1 cellular context compared by ENCODE assay signal in the genomic region with DNA sequence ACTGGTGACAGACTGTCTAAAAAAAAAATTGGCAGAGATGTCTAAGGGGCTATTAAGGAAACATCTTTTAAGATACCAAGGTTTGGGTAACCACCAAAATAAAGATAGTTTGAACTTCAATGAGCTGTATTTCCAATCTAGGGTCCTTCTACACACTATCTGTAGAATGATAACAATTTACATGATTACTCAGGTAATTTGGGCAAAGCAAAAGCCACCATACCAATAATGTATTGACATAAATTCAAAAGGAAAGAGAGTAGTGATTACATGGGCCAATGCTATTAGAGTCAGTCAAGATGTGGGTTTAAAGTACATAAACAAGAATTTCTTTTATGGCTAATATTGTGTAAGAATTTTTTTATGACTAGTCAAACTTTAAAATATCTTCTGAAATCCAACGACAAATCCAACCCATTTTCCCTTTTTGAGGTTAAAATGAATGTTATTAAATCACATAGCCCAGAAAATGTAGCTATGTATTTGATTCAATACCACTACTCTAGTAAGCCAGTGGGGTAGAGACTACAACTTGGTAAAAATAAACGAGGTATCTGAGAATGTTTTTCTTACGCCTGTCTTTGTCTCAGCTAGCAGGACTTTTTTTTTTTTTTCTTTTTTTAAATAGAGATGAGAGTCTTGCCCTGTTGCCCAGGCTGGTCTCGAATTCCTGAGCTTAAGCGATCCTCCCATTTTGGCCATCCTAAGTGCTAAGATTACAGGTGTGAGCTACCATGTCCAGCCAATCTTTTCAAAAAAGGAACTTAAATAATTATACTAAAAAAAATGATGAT.
TF ChIP-seq lines count a peak whose summit lies in the region.

No MANE protein-coding gene starts in this region.

TF ChIP-seq in K562, 482 proteins besides CTCF, POLR2A, EP300 and RAD21 (continued from another document):
- TF ChIP-seq MTA3 (IDR thresholded peaks at IDR 0.05; ENCODE audit: borderline replicate concordance) = no peak
- TF ChIP-seq BRD4 (IDR thresholded peaks at IDR 0.05) = no peak
- no peak for TF ChIP-seq RHOXF2B (CRISPR knock-in tag; conservative IDR thresholded peaks at IDR 0.05)
- TF ChIP-seq, protein P1, sequence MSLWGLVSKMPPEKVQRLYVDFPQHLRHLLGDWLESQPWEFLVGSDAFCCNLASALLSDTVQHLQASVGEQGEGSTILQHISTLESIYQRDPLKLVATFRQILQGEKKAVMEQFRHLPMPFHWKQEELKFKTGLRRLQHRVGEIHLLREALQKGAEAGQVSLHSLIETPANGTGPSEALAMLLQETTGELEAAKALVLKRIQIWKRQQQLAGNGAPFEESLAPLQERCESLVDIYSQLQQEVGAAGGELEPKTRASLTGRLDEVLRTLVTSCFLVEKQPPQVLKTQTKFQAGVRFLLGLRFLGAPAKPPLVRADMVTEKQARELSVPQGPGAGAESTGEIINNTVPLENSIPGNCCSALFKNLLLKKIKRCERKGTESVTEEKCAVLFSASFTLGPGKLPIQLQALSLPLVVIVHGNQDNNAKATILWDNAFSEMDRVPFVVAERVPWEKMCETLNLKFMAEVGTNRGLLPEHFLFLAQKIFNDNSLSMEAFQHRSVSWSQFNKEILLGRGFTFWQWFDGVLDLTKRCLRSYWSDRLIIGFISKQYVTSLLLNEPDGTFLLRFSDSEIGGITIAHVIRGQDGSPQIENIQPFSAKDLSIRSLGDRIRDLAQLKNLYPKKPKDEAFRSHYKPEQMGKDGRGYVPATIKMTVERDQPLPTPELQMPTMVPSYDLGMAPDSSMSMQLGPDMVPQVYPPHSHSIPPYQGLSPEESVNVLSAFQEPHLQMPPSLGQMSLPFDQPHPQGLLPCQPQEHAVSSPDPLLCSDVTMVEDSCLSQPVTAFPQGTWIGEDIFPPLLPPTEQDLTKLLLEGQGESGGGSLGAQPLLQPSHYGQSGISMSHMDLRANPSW (CRISPR knock-in tag; IDR thresholded peaks at IDR 0.05) = no peak
- no peak for TF ChIP-seq HMG20A (CRISPR knock-in tag; conservative IDR thresholded peaks at IDR 0.05)
- TF ChIP-seq SUPT5H (IDR thresholded peaks at IDR 0.05) = 0 out of 2 replicates have a peak, but pooled peaks have one; percentile 43
- TF ChIP-seq SMARCB1 (IDR thresholded peaks at IDR 0.05; ENCODE audit: insufficient read length, low read depth) = no peak
- no peak for TF ChIP-seq ATF1 (CRISPR knock-in tag; IDR thresholded peaks at IDR 0.05)
- no peak for TF ChIP-seq ATF1 (tag; IDR thresholded peaks at IDR 0.05)
- no peak for TF ChIP-seq HDGF (IDR thresholded peaks at IDR 0.05)
- no peak for TF ChIP-seq ZNF699 (CRISPR knock-in tag; IDR thresholded peaks at IDR 0.05; ENCODE audit: insufficient replicate concordance)
- TF ChIP-seq, protein P2, sequence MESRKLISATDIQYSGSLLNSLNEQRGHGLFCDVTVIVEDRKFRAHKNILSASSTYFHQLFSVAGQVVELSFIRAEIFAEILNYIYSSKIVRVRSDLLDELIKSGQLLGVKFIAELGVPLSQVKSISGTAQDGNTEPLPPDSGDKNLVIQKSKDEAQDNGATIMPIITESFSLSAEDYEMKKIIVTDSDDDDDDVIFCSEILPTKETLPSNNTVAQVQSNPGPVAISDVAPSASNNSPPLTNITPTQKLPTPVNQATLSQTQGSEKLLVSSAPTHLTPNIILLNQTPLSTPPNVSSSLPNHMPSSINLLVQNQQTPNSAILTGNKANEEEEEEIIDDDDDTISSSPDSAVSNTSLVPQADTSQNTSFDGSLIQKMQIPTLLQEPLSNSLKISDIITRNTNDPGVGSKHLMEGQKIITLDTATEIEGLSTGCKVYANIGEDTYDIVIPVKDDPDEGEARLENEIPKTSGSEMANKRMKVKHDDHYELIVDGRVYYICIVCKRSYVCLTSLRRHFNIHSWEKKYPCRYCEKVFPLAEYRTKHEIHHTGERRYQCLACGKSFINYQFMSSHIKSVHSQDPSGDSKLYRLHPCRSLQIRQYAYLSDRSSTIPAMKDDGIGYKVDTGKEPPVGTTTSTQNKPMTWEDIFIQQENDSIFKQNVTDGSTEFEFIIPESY (CRISPR knock-in tag; IDR thresholded peaks at IDR 0.05) = no peak
- TF ChIP-seq KDM4B (IDR thresholded peaks at IDR 0.05; ENCODE audit: borderline replicate concordance in 2 of 2, low read depth in 1 of 2) = no peak
- TF ChIP-seq, protein P3, sequence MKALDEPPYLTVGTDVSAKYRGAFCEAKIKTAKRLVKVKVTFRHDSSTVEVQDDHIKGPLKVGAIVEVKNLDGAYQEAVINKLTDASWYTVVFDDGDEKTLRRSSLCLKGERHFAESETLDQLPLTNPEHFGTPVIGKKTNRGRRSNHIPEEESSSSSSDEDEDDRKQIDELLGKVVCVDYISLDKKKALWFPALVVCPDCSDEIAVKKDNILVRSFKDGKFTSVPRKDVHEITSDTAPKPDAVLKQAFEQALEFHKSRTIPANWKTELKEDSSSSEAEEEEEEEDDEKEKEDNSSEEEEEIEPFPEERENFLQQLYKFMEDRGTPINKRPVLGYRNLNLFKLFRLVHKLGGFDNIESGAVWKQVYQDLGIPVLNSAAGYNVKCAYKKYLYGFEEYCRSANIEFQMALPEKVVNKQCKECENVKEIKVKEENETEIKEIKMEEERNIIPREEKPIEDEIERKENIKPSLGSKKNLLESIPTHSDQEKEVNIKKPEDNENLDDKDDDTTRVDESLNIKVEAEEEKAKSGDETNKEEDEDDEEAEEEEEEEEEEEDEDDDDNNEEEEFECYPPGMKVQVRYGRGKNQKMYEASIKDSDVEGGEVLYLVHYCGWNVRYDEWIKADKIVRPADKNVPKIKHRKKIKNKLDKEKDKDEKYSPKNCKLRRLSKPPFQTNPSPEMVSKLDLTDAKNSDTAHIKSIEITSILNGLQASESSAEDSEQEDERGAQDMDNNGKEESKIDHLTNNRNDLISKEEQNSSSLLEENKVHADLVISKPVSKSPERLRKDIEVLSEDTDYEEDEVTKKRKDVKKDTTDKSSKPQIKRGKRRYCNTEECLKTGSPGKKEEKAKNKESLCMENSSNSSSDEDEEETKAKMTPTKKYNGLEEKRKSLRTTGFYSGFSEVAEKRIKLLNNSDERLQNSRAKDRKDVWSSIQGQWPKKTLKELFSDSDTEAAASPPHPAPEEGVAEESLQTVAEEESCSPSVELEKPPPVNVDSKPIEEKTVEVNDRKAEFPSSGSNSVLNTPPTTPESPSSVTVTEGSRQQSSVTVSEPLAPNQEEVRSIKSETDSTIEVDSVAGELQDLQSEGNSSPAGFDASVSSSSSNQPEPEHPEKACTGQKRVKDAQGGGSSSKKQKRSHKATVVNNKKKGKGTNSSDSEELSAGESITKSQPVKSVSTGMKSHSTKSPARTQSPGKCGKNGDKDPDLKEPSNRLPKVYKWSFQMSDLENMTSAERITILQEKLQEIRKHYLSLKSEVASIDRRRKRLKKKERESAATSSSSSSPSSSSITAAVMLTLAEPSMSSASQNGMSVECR (CRISPR knock-in tag; IDR thresholded peaks at IDR 0.05) = no peak
- TF ChIP-seq NR4A1 (CRISPR knock-in tag; IDR thresholded peaks at IDR 0.05) = no peak
- no peak for TF ChIP-seq NR4A1 (tag; IDR thresholded peaks at IDR 0.05)
- TF ChIP-seq, protein P4, sequence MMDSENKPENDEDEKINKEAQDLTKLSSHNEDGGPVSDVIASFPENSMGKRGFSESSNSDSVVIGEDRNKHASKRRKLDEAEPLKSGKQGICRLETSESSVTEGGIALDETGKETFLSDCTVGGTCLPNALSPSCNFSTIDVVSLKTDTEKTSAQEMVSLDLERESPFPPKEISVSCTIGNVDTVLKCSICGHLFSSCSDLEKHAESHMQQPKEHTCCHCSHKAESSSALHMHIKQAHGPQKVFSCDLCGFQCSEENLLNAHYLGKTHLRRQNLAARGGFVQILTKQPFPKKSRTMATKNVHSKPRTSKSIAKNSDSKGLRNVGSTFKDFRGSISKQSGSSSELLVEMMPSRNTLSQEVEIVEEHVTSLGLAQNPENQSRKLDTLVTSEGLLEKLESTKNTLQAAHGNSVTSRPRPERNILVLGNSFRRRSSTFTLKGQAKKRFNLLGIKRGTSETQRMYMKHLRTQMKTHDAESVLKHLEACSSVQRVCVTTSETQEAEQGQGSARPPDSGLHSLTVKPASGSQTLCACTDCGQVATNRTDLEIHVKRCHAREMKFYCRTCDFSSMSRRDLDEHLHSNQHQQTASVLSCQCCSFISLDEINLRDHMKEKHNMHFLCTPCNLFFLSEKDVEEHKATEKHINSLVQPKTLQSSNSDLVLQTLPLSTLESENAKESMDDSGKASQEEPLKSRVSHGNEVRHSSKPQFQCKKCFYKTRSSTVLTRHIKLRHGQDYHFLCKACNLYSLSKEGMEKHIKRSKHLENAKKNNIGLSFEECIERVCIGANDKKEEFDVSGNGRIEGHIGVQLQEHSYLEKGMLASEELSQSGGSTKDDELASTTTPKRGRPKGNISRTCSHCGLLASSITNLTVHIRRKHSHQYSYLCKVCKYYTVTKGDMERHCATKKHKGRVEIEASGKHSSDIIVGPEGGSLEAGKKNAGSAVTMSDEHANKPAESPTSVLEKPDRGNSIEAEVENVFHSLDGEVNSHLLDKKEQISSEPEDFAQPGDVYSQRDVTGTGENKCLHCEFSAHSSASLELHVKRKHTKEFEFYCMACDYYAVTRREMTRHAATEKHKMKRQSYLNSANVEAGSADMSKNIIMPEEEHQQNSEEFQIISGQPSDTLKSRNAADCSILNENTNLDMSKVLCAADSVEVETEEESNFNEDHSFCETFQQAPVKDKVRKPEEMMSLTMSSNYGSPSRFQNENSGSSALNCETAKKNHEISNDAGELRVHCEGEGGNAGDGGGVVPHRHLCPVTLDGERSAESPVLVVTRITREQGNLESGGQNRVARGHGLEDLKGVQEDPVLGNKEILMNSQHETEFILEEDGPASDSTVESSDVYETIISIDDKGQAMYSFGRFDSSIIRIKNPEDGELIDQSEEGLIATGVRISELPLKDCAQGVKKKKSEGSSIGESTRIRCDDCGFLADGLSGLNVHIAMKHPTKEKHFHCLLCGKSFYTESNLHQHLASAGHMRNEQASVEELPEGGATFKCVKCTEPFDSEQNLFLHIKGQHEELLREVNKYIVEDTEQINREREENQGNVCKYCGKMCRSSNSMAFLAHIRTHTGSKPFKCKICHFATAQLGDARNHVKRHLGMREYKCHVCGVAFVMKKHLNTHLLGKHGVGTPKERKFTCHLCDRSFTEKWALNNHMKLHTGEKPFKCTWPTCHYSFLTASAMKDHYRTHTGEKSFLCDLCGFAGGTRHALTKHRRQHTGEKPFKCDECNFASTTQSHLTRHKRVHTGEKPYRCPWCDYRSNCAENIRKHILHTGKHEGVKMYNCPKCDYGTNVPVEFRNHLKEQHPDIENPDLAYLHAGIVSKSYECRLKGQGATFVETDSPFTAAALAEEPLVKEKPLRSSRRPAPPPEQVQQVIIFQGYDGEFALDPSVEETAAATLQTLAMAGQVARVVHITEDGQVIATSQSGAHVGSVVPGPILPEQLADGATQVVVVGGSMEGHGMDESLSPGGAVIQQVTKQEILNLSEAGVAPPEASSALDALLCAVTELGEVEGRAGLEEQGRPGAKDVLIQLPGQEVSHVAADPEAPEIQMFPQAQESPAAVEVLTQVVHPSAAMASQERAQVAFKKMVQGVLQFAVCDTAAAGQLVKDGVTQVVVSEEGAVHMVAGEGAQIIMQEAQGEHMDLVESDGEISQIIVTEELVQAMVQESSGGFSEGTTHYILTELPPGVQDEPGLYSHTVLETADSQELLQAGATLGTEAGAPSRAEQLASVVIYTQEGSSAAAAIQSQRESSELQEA (IDR thresholded peaks at IDR 0.05; ENCODE audit: low read depth) = no peak
- TF ChIP-seq, protein P5, sequence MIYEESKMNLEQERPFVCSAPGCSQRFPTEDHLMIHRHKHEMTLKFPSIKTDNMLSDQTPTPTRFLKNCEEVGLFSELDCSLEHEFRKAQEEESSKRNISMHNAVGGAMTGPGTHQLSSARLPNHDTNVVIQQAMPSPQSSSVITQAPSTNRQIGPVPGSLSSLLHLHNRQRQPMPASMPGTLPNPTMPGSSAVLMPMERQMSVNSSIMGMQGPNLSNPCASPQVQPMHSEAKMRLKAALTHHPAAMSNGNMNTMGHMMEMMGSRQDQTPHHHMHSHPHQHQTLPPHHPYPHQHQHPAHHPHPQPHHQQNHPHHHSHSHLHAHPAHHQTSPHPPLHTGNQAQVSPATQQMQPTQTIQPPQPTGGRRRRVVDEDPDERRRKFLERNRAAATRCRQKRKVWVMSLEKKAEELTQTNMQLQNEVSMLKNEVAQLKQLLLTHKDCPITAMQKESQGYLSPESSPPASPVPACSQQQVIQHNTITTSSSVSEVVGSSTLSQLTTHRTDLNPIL (CRISPR knock-in tag; IDR thresholded peaks at IDR 0.05) = no peak
- TF ChIP-seq KLF6 (CRISPR knock-in tag; IDR thresholded peaks at IDR 0.05; ENCODE audit: borderline replicate concordance) = no peak
- TF ChIP-seq SP1 (CRISPR knock-in tag; IDR thresholded peaks at IDR 0.05) = no peak
- TF ChIP-seq ZNF311 (CRISPR knock-in tag; IDR thresholded peaks at IDR 0.05) = no peak
- TF ChIP-seq L3MBTL2 (IDR thresholded peaks at IDR 0.05) = no peak
- peak; percentile 20; the same call in 1 of the 2 replicates for TF ChIP-seq POLR2AphosphoS2 (IDR thresholded peaks at IDR 0.05; ENCODE audit: low read length)
- no peak for TF ChIP-seq NCOA2 (IDR thresholded peaks at IDR 0.05; ENCODE audit: partially characterized antibody in 2 of 2)
- no peak for TF ChIP-seq RBM14 (IDR thresholded peaks at IDR 0.05; ENCODE audit: borderline replicate concordance, insufficient read depth, low read depth, low read length)
- no peak for TF ChIP-seq CBX3 (IDR thresholded peaks at IDR 0.05; ENCODE audit: borderline replicate concordance in 1 of 2, low read length in 2 of 2)
- no peak for TF ChIP-seq GABPB2 (CRISPR knock-in tag; conservative IDR thresholded peaks at IDR 0.05)
TF ChIP-seq in K562: peak in this region for 6.
